In the genomic region with DNA sequence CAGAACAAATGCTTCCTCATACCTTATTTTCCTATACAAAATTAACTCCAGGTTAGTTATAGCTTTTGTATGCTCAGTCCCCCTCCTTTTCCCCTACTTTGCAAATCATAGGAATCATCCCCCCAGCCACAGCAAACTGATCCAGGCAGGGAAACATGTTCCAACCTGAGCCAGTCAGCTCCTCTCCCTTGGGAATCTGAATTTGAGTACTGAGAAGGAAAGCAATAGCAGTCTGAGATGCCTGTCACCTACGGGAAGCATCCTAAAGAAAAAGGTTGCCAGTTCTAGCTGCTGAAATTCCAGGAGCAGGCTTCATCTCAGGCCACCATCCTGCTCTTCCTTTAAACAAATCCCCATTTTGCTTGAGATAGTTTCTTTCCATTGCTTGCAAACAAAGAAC, we compare ENCODE assay signal across 13 cellular contexts. TPM values are rescaled to one million over a fixed set of nuclear protein-coding genes. Genes with fewer than 3 reads are reported as not detected.
DNase-seq lines count a peak whose midpoint lies in the region; ATAC-seq and TF ChIP-seq lines count a peak whose summit lies in the region.
"Had no signal": no experiment of that assay in that cellular context is flagged by ENCODE, and none has a peak within 500 bp of the region (broad histone marks: within the 10 kb centered on the region; RNA-seq: fewer than 3 reads in every experiment).

No MANE protein-coding gene starts in this region.

- WGBS in hepatocyte (ENCODE audit: low lambda C conversion rate, missing lambda C conversion rate): 82% methylated on average over 1 of the region's 1 CpG

- ATAC-seq in activated T-helper 17 cell treated with anti-CD3 and anti-CD28 coated beads, Interleukin-2, amount 50 U/mL, for 72 hours (replicated peaks): no peak
- ATAC-seq in stimulated activated naive B cell treated with anti-CD40 and anti-IgM and Interleukin-4, amounts not matched to agents 10 μg/mL and 1 μg/mL and 100 μg/mL, for 72 hours (replicated peaks): no peak
- ATAC-seq in GM21825 (IDR thresholded peaks at IDR 0.05; ENCODE audit: unreplicated experiment): no peak
- ATAC-seq: stimulated activated memory B cell treated with anti-CD40 and anti-IgM and Interleukin-4, amounts not matched to agents 10 μg/mL and 1 μg/mL and 100 μg/mL, for 72 hours had no signal

- H2AFZ ChIP-seq in hepatocyte: no peak overlapping the region

- peaks cover 7% of the 10 kb centered on the region for H4K20me1 ChIP-seq in hepatocyte (ENCODE audit: insufficient read depth, poor library complexity, severe bottlenecking)

- H3K27ac Mint-ChIP-seq in activated T-helper 17 cell treated with anti-CD3 and anti-CD28 coated beads, Interleukin-2, amount 50 U/mL, for 72 hours: peak overlapping the region; percentile 84
- H3K27ac Mint-ChIP-seq in stimulated activated naive B cell treated with anti-CD40 and anti-IgM and Interleukin-4, amounts not matched to agents 10 μg/mL and 1 μg/mL and 100 μg/mL, for 72 hours: peak overlapping the region; percentile 42
- H3K27ac Mint-ChIP-seq: stimulated activated memory B cell treated with anti-CD40 and anti-IgM and Interleukin-4, amounts not matched to agents 10 μg/mL and 1 μg/mL and 100 μg/mL, for 72 hours had no signal

- no peak overlapping the region for H3K4me2 ChIP-seq in hepatocyte

- H3K36me3 ChIP-seq in H7 (replicated peaks; ENCODE audit: control insufficient read depth, insufficient read depth, low read length) (peaks cover 2% of the 10 kb centered on the region), hepatocyte (replicated peaks; ENCODE audit: insufficient read depth, low read depth) (no peaks in the 10 kb centered on the region)

- no peak for TF ChIP-seq CTCF in hepatocyte (IDR thresholded peaks at IDR 0.05; ENCODE audit: poor library complexity)

- no peaks in the 10 kb centered on the region for H3K27me3 Mint-ChIP-seq in activated T-helper 17 cell treated with anti-CD3 and anti-CD28 coated beads, Interleukin-2, amount 50 U/mL, for 72 hours
- H3K27me3 Mint-ChIP-seq in stimulated activated naive B cell treated with anti-CD40 and anti-IgM and Interleukin-4, amounts not matched to agents 10 μg/mL and 1 μg/mL and 100 μg/mL, for 72 hours: no peaks in the 10 kb centered on the region
- H3K27me3 Mint-ChIP-seq: stimulated activated memory B cell treated with anti-CD40 and anti-IgM and Interleukin-4, amounts not matched to agents 10 μg/mL and 1 μg/mL and 100 μg/mL, for 72 hours had no signal

- no peaks in the 10 kb centered on the region for H3K9me2 ChIP-seq in hepatocyte (replicated peaks; ENCODE audit: insufficient read depth)

- H3K36me3 Mint-ChIP-seq in activated T-helper 17 cell treated with anti-CD3 and anti-CD28 coated beads, Interleukin-2, amount 50 U/mL, for 72 hours (ENCODE audit: low read depth): peaks cover 55% of the 10 kb centered on the region
- peaks cover 10 to 19% of the 10 kb centered on the region in 2 donors for H3K36me3 Mint-ChIP-seq in stimulated activated naive B cell treated with anti-CD40 and anti-IgM and Interleukin-4, amounts not matched to agents 10 μg/mL and 1 μg/mL and 100 μg/mL, for 72 hours

- peak; percentile 43 for DNase-seq in H7
- no peak for DNase-seq in hepatocyte (ENCODE audit: low spot score)
- no peak for DNase-seq in stimulated activated naive B cell treated with anti-CD40 and anti-IgM and Interleukin-4, amounts not matched to agents 10 μg/mL and 1 μg/mL and 100 μg/mL, for 72 hours
- no peak for DNase-seq in activated T-cell treated with anti-CD3 and anti-CD28 coated beads for 4 hours
- no peak for DNase-seq in NCI-H524 treated with DMSO at 0.1 percent for 48 hours (lab: John Stamatoyannopoulos, UW)
- DNase-seq in T-helper 1 cell: no peak
- DNase-seq: activated CD8-positive, alpha-beta memory T cell treated with anti-CD3 and anti-CD28 coated beads, Interleukin-2, amount 50 U/mL, for 4 hours; spleen had no signal

- peak overlapping the region; percentile 63 for H3K4me3 Mint-ChIP-seq in activated T-helper 17 cell treated with anti-CD3 and anti-CD28 coated beads, Interleukin-2, amount 50 U/mL, for 72 hours
- H3K4me3 Mint-ChIP-seq in stimulated activated naive B cell treated with anti-CD40 and anti-IgM and Interleukin-4, amounts not matched to agents 10 μg/mL and 1 μg/mL and 100 μg/mL, for 72 hours: no peak overlapping the region
- H3K4me3 Mint-ChIP-seq: stimulated activated memory B cell treated with anti-CD40 and anti-IgM and Interleukin-4, amounts not matched to agents 10 μg/mL and 1 μg/mL and 100 μg/mL, for 72 hours had no signal

- no peaks in the 10 kb centered on the region for H3K9me3 Mint-ChIP-seq in activated T-helper 17 cell treated with anti-CD3 and anti-CD28 coated beads, Interleukin-2, amount 50 U/mL, for 72 hours
- H3K9me3 Mint-ChIP-seq in stimulated activated naive B cell treated with anti-CD40 and anti-IgM and Interleukin-4, amounts not matched to agents 10 μg/mL and 1 μg/mL and 100 μg/mL, for 72 hours: no peaks in the 10 kb centered on the region
- H3K9me3 Mint-ChIP-seq: stimulated activated memory B cell treated with anti-CD40 and anti-IgM and Interleukin-4, amounts not matched to agents 10 μg/mL and 1 μg/mL and 100 μg/mL, for 72 hours had no signal

- peaks cover 95% of the 10 kb centered on the region for H3K79me2 ChIP-seq in hepatocyte

- H3K4me3 ChIP-seq in H7 (ENCODE audit: insufficient read depth, low read depth, low read length) (no peak overlapping the region), hepatocyte (no peak overlapping the region)
- H3K4me3 ChIP-seq: spleen had no signal

- peaks cover 43% of the 10 kb centered on the region for H3K4me1 Mint-ChIP-seq in activated T-helper 17 cell treated with anti-CD3 and anti-CD28 coated beads, Interleukin-2, amount 50 U/mL, for 72 hours
- peaks cover 19 to 35% of the 10 kb centered on the region in 2 donors for H3K4me1 Mint-ChIP-seq in stimulated activated naive B cell treated with anti-CD40 and anti-IgM and Interleukin-4, amounts not matched to agents 10 μg/mL and 1 μg/mL and 100 μg/mL, for 72 hours

- peaks cover 25% of the 10 kb centered on the region for H3K4me1 ChIP-seq in hepatocyte (ENCODE audit: insufficient read depth)

- H3K27me3 ChIP-seq in H7 (ENCODE audit: control insufficient read depth, insufficient read depth, low read length) (no peaks in the 10 kb centered on the region), hepatocyte (no peaks in the 10 kb centered on the region)
- H3K27me3 ChIP-seq: spleen had no signal

- no peaks in the 10 kb centered on the region for H3K9me3 ChIP-seq in hepatocyte (ENCODE audit: low read depth)
- H3K9me3 ChIP-seq: spleen had no signal

- peak overlapping the region; percentile 27 for H3K27ac ChIP-seq in hepatocyte

RNA-seq across cellular contexts. Expression of a gene that starts 6.9 kb away (rescaled TPM):
- total RNA-seq in H7 (2014; rRNA removed; shearing (Covaris generic)): 80.5 and 110 TPM in 2 replicates
- total RNA-seq in activated T-helper 17 cell treated with anti-CD3 and anti-CD28 coated beads, Interleukin-2, amount 50 U/mL, for 72 hours: 10 to 100 TPM; 48.8 to 56.3 TPM
- 42.3 and 45.8 TPM in 2 replicates for total RNA-seq in hepatocyte
- 24.2 and 27.2 TPM in 2 replicates for polyA plus RNA-seq in hepatocyte

RNA-seq across cellular contexts. Expression of a gene that starts 16.2 kb away (rescaled TPM):
- 0.14 TPM in 1 of 2 replicates, not detected in the other for total RNA-seq in H7 (2014; rRNA removed; shearing (Covaris generic))
- total RNA-seq in activated T-helper 17 cell treated with anti-CD3 and anti-CD28 coated beads, Interleukin-2, amount 50 U/mL, for 72 hours: under 1 TPM; 0.53 to 0.69 TPM
- 1.0 and 1.7 TPM in 2 replicates for total RNA-seq in hepatocyte
- 1.2 and 2.3 TPM in 2 replicates for polyA plus RNA-seq in hepatocyte
- total RNA-seq: HT-29, NCI-H460 had no signal
